In the genomic region with DNA sequence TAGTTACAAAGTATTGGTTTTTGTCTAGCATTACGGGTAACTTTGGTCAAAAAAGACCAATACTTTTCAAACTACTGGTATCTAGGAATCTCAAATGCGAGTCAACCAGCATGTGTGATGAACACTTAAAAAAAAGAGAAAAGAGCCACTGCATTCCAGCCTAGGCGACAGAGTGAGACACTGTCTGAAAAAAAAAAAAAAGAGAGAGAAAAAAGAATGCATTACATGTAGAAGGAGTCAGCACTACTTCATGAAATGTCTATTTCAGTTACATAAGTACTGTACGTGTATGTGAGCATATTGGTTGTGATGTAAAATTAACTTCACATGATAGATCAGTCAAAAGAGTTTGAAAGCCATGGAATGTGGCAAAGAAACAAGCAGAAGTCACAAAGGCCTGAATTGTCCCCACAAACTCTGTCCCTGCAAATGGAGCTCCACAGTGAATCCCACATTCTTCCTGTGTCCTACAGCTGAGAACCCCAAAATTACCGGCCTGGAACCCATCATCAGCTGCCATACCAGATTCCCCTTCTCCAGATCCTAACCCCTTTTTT, we compare ENCODE assay signal across 8 cellular contexts. TPM values are rescaled to one million over a fixed set of nuclear protein-coding genes. Genes with fewer than 3 reads are reported as not detected.
A peak's percentile ranks its signal among the peaks of the same experiment; 100 is the strongest.
DNase-seq lines count a peak whose midpoint lies in the region; ATAC-seq and TF ChIP-seq lines count a peak whose summit lies in the region.

No MANE protein-coding gene starts in this region.

- TF ChIP-seq CTCF in breast epithelium (IDR thresholded peaks at IDR 0.05) = no peak
- TF ChIP-seq CTCF in mesothelial cell of epicardium (IDR thresholded peaks at IDR 0.05; ENCODE audit: unreplicated experiment) = no peak

- peak overlapping the region; percentile 77 for H3K4me3 Mint-ChIP-seq in stimulated activated naive CD8-positive, alpha-beta T cell treated with anti-CD3 and anti-CD28 coated beads, Interleukin-15, Interleukin-2, amounts not matched to agents 100 ng/mL and 50 ng/mL, for 24 hours
- peak overlapping the region; percentile 71 for H3K4me3 Mint-ChIP-seq in mesothelial cell of epicardium

- no peaks in the 10 kb centered on the region for H3K27me3 ChIP-seq in breast epithelium

- H3K27ac ChIP-seq in breast epithelium = peak overlapping the region; percentile 86 to 92

- no peaks in the 10 kb centered on the region for H3K9me3 Mint-ChIP-seq in stimulated activated naive CD8-positive, alpha-beta T cell treated with anti-CD3 and anti-CD28 coated beads, Interleukin-15, Interleukin-2, amounts not matched to agents 100 ng/mL and 50 ng/mL, for 24 hours
- H3K9me3 Mint-ChIP-seq in mesothelial cell of epicardium = no peaks in the 10 kb centered on the region

- peaks cover 11% of the 10 kb centered on the region for H3K27me3 Mint-ChIP-seq in stimulated activated naive CD8-positive, alpha-beta T cell treated with anti-CD3 and anti-CD28 coated beads, Interleukin-15, Interleukin-2, amounts not matched to agents 100 ng/mL and 50 ng/mL, for 24 hours
- peaks cover 8% of the 10 kb centered on the region for H3K27me3 Mint-ChIP-seq in mesothelial cell of epicardium (ENCODE audit: low read depth)

- H3K4me1 ChIP-seq in breast epithelium = peaks cover 0 to 3% of the 10 kb centered on the region in 2 donors

- ATAC-seq in stimulated activated naive CD8-positive, alpha-beta T cell treated with anti-CD3 and anti-CD28 coated beads, Interleukin-15, Interleukin-2, amounts not matched to agents 100 U/mL and 50 U/mL, for 24 hours = no peak
- ATAC-seq in sciatic nerve (no peak), GM18498 (IDR thresholded peaks at IDR 0.05; ENCODE audit: unreplicated experiment) (no peak)

- no peak for TF ChIP-seq POLR2A in breast epithelium (IDR thresholded peaks at IDR 0.05)

- H3K27ac Mint-ChIP-seq in stimulated activated naive CD8-positive, alpha-beta T cell treated with anti-CD3 and anti-CD28 coated beads, Interleukin-15, Interleukin-2, amounts not matched to agents 100 ng/mL and 50 ng/mL, for 24 hours = peak overlapping the region; percentile 22
- H3K27ac Mint-ChIP-seq in mesothelial cell of epicardium = peak overlapping the region; percentile 1

- H3K36me3 Mint-ChIP-seq in stimulated activated naive CD8-positive, alpha-beta T cell treated with anti-CD3 and anti-CD28 coated beads, Interleukin-15, Interleukin-2, amounts not matched to agents 100 ng/mL and 50 ng/mL, for 24 hours (ENCODE audit: low read depth) = no peaks in the 10 kb centered on the region
- no peaks in the 10 kb centered on the region for H3K36me3 Mint-ChIP-seq in mesothelial cell of epicardium

- no peaks in the 10 kb centered on the region for H3K36me3 ChIP-seq in breast epithelium

- intact Hi-C loops in breast epithelium (cut with DNase I; ENCODE audit: low total_unique reads) (no loop called here), sciatic nerve (cut with DNase I) (no loop called here)

- H3K4me1 Mint-ChIP-seq in stimulated activated naive CD8-positive, alpha-beta T cell treated with anti-CD3 and anti-CD28 coated beads, Interleukin-15, Interleukin-2, amounts not matched to agents 100 ng/mL and 50 ng/mL, for 24 hours (ENCODE audit: low read depth) = peaks cover 59% of the 10 kb centered on the region
- H3K4me1 Mint-ChIP-seq in mesothelial cell of epicardium = peaks cover 16% of the 10 kb centered on the region

- no peak for DNase-seq in stimulated activated naive CD8-positive, alpha-beta T cell treated with anti-CD3 and anti-CD28 coated beads, Interleukin-15, Interleukin-2, amounts not matched to agents 100 U/mL and 50 U/mL, for 24 hours
- DNase-seq in breast epithelium (ENCODE audit: low spot score in 2 of 2) = no peak
- DNase-seq in mesothelial cell of epicardium (ENCODE audit: low spot score in 2 of 2, unreplicated experiment in 2 of 2) = no peak
- DNase-seq in sciatic nerve (ENCODE audit: low spot score) = no peak
- DNase-seq in EL = no peak
- DNase-seq in activated CD4-positive, CD25-positive, alpha-beta regulatory T cell (lab: John Stamatoyannopoulos, UW) = no peak

- peak overlapping the region in 2 of 3 donors; percentile 91 to 97 for H3K4me3 ChIP-seq in breast epithelium

- no peaks in the 10 kb centered on the region for H3K9me3 ChIP-seq in breast epithelium

RNA-seq across cellular contexts. Expression of a gene that starts 1.6 kb away (rescaled TPM):
- total RNA-seq in breast epithelium (10 to 100 TPM; 14.1 to 49.2 (median 32.1) TPM), mesothelial cell of epicardium (22.4 to 22.7 TPM (median 22.7 TPM) in 3 replicates), sciatic nerve (26.6 TPM)

RNA-seq across cellular contexts. Expression of a gene that starts 7.8 kb away (rescaled TPM):
- not detected for total RNA-seq in breast epithelium
- 0.09 TPM in 1 of 3 replicates, not detected in the others for total RNA-seq in mesothelial cell of epicardium
- total RNA-seq in sciatic nerve = not detected

RNA-seq across cellular contexts. Expression of a gene that starts 37.8 kb away (rescaled TPM):
- total RNA-seq in breast epithelium = 100 to 1,000 TPM in 2 of 3 donors, 10 to 100 TPM in 1; 93.4 to 114 (median 112) TPM
- 120 to 127 TPM (median 123 TPM) in 3 replicates for total RNA-seq in mesothelial cell of epicardium
- total RNA-seq in sciatic nerve = 71.8 TPM
